ENCODE assay signal across 7 cellular contexts in the genomic region with DNA sequence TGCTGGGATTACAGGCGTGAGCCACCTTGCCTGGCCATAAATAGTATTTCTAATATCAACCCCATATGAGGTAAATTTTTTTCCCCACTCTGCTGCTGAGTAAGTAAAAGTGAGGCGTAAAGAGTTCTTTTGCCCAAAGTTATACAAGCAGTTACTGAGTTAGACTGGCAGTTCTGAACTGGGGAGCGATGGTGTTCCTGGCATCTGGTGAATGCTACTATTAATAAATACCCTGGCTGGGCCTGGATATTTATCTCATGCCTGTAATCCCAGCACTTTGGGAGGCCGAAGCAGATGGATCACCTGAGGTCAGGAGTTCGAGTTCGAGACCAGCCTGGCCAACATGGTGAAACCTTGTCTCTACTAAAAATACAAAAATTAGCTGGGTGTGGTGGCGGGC. TPM values are rescaled to one million over a fixed set of nuclear protein-coding genes. Genes with fewer than 3 reads are reported as not detected.
DNase-seq lines count a peak whose midpoint lies in the region; ATAC-seq and TF ChIP-seq lines count a peak whose summit lies in the region.
"Not testable (repeated sequence)": the region's sequence is repeated elsewhere in the genome, so short reads cannot be mapped to it uniquely, and the experiment has no call there.

No MANE protein-coding gene starts in this region.

- not testable (repeated sequence) for ATAC-seq in DND-41 (ENCODE audit: insufficient read depth, low read depth); activated B cell treated with CpG ODN at 0.5 μM for 24 hours (ENCODE audit: low read depth)

- H3K9me3 ChIP-seq in DND-41 (ENCODE audit: insufficient read depth, low read length, severe bottlenecking); Loucy (ENCODE audit: insufficient read depth, low read depth, low read length); esophagus squamous epithelium; iPS-20b (ENCODE audit: insufficient read depth, low read depth, low read length): not testable (repeated sequence)

- in situ Hi-C loops in astrocyte of the cerebellum (cut with HindIII; ENCODE audit: low sequenced_read_pairs): loop anchor here (25.0 kb wide), 1 partner anchor 178 kb away; the partner anchor contains the start of genes JMJD6, METTL23, MFSD11 and SRSF2

- not testable (repeated sequence) for TF ChIP-seq POLR2A in esophagus squamous epithelium (IDR thresholded peaks at IDR 0.05)

- peaks cover 65% of the 10 kb centered on the region for H3K79me2 ChIP-seq in DND-41 (ENCODE audit: insufficient read depth, low read length)
- H3K79me2 ChIP-seq in Loucy (ENCODE audit: insufficient read depth, low read length): peaks cover 65% of the 10 kb centered on the region

- POLR2A ChIA-PET in activated B cell treated with CpG ODN at 0.5 μM for 24 hours (lab: Charles Lee): interaction anchor here (0.7 to 1.2 kb wide), 2 partner anchors 167 to 438 kb away, joined by 3 to 5 read pairs; partner anchors contain the start of genes JMJD6 and METTL23

- H3K4me1 Mint-ChIP-seq in activated B cell treated with CpG ODN at 0.5 μM for 24 hours (peaks cover 72% of the 10 kb centered on the region), progenitor cell of endocrine pancreas (ENCODE audit: low read depth) (peaks cover 24% of the 10 kb centered on the region)

- H3K4me2 ChIP-seq in DND-41 (ENCODE audit: insufficient read depth, low read length): peak overlapping the region; percentile 77
- H3K4me2 ChIP-seq in Loucy (ENCODE audit: low read depth, low read length, poor library complexity, severe bottlenecking): peak overlapping the region; percentile 92

- not testable (repeated sequence) for H3K27me3 Mint-ChIP-seq in activated B cell treated with CpG ODN at 0.5 μM for 24 hours, progenitor cell of endocrine pancreas

- WGBS in esophagus squamous epithelium, 2 donors: 40 to 41% methylated on average over 4 to 7 of the region's 7 CpGs

- peaks cover 50% of the 10 kb centered on the region for H3K4me1 ChIP-seq in DND-41 (ENCODE audit: insufficient read depth, low read length)
- H3K4me1 ChIP-seq in Loucy (ENCODE audit: insufficient read depth, low read length, poor library complexity, severe bottlenecking): peaks cover 53% of the 10 kb centered on the region
- peaks cover 15 to 77% (median 50%) of the 10 kb centered on the region in 3 donors for H3K4me1 ChIP-seq in esophagus squamous epithelium
- peaks cover 11% of the 10 kb centered on the region for H3K4me1 ChIP-seq in iPS-20b (ENCODE audit: insufficient read depth, low read length)

- peaks cover 50% of the 10 kb centered on the region for H3K36me3 Mint-ChIP-seq in activated B cell treated with CpG ODN at 0.5 μM for 24 hours (ENCODE audit: low read depth)
- peaks cover 17% of the 10 kb centered on the region for H3K36me3 Mint-ChIP-seq in progenitor cell of endocrine pancreas (ENCODE audit: insufficient read depth)

- not testable (repeated sequence) for DNase-seq in DND-41; activated B cell treated with CpG ODN at 0.5 μM for 24 hours; astrocyte of the cerebellum (ENCODE audit: low read depth); esophagus squamous epithelium (lab: John Stamatoyannopoulos, UW); progenitor cell of endocrine pancreas (ENCODE audit: low spot score, unreplicated experiment)

- H3F3A ChIP-seq in Loucy (ENCODE audit: low read depth): not testable (repeated sequence)

- H3K9me2 ChIP-seq in Loucy (replicated peaks; ENCODE audit: low read depth, low read length): not testable (repeated sequence)

- CTCF ChIA-PET in activated B cell treated with CpG ODN at 0.5 μM for 24 hours (lab: Charles Lee): interaction anchor here (1.1 to 2.9 kb wide), 4 partner anchors 36 to 122 kb away, joined by 3 to 35 read pairs (median 8); no protein-coding TSS in a partner anchor

- H3K4me3 Mint-ChIP-seq in activated B cell treated with CpG ODN at 0.5 μM for 24 hours (peak overlapping the region; percentile 95), progenitor cell of endocrine pancreas (ENCODE audit: low read depth) (peak overlapping the region; percentile 98)

- not testable (repeated sequence) for H3K27ac Mint-ChIP-seq in activated B cell treated with CpG ODN at 0.5 μM for 24 hours
- H3K27ac Mint-ChIP-seq in progenitor cell of endocrine pancreas: peak overlapping the region; percentile 5

- H4K20me1 ChIP-seq in DND-41 (ENCODE audit: insufficient read depth, low read length) (peaks cover 44% of the 10 kb centered on the region), Loucy (ENCODE audit: insufficient read depth, low read length, poor library complexity, severe bottlenecking) (peaks cover 49% of the 10 kb centered on the region)

- H3K4me3 ChIP-seq in DND-41 (ENCODE audit: low read depth in 1 of 2, low read length in 2 of 2) (peak overlapping the region; percentile 81 to 83; a peak in 3 of 4 replicates), Loucy (ENCODE audit: low read length, poor library complexity, severe bottlenecking) (peak overlapping the region; percentile 94), astrocyte of the cerebellum (ENCODE audit: low read depth, low read length) (peak overlapping the region; percentile 94), esophagus squamous epithelium (peak overlapping the region; percentile 71 to 82 (median 79)), iPS-20b (ENCODE audit: low read length) (peak overlapping the region; percentile 100)

- H3K27ac ChIP-seq in DND-41 (ENCODE audit: low read length): peak overlapping the region; percentile 89
- H3K27ac ChIP-seq in esophagus squamous epithelium: peak overlapping the region; percentile 10 to 95 (median 94)
- peak overlapping the region; percentile 46 for H3K27ac ChIP-seq in iPS-20b (ENCODE audit: low read length)

- H2AFZ ChIP-seq in DND-41 (ENCODE audit: low read depth, low read length); Loucy (ENCODE audit: low read length): not testable (repeated sequence)

- not testable (repeated sequence) for H3K27me3 ChIP-seq in DND-41 (ENCODE audit: insufficient read depth, low read length, poor library complexity); Loucy (ENCODE audit: insufficient read depth, low read length, poor library complexity, severe bottlenecking); esophagus squamous epithelium; iPS-20b (ENCODE audit: insufficient read depth, low read length)

- intact Hi-C loops in activated B cell treated with CpG ODN at 0.5 μM for 24 hours (cut with micrococcal nuclease): loop anchor here (10.0 kb wide), 1 partner anchor 885 kb away; no protein-coding TSS in a partner anchor
- intact Hi-C loops in esophagus squamous epithelium (cut with DNase I): not testable (repeated sequence)

- not testable (repeated sequence) for H3K9me3 Mint-ChIP-seq in activated B cell treated with CpG ODN at 0.5 μM for 24 hours; progenitor cell of endocrine pancreas (ENCODE audit: low read depth)

- peaks cover 49% of the 10 kb centered on the region for H3K36me3 ChIP-seq in DND-41 (ENCODE audit: insufficient read depth, low read length)
- peaks cover 20% of the 10 kb centered on the region; the same call in 1 of the 2 replicates for H3K36me3 ChIP-seq in Loucy (ENCODE audit: insufficient read depth, low read length)
- H3K36me3 ChIP-seq in esophagus squamous epithelium: peaks cover 0 to 23% (median 10%) of the 10 kb centered on the region in 3 donors
- H3K36me3 ChIP-seq in iPS-20b (ENCODE audit: insufficient read depth, low read depth, low read length): peaks cover 55% of the 10 kb centered on the region

- TF ChIP-seq CTCF in DND-41 (IDR thresholded peaks at IDR 0.05; ENCODE audit: borderline replicate concordance, extremely low read depth, low read length, poor library complexity, severe bottlenecking); Loucy (conservative IDR thresholded peaks at IDR 0.05; ENCODE audit: low read length); activated B cell treated with CpG ODN at 0.5 μM for 24 hours (IDR thresholded peaks at IDR 0.05); astrocyte of the cerebellum (IDR thresholded peaks at IDR 0.05; ENCODE audit: low read depth, low read length, missing control alignments); esophagus squamous epithelium (IDR thresholded peaks at IDR 0.05); progenitor cell of endocrine pancreas (IDR thresholded peaks at IDR 0.05; ENCODE audit: unreplicated experiment): not testable (repeated sequence)

- peak overlapping the region; percentile 87 for H3K9ac ChIP-seq in DND-41 (ENCODE audit: low read depth, low read length)
- H3K9ac ChIP-seq in Loucy (ENCODE audit: low read depth, low read length, poor library complexity, severe bottlenecking): peak overlapping the region; percentile 99
- peak overlapping the region; percentile 100 for H3K9ac ChIP-seq in iPS-20b (ENCODE audit: low read depth, low read length)

RNA-seq across cellular contexts. Expression of gene PRCD, which starts 19.6 kb away (rescaled TPM):
- total RNA-seq in activated B cell treated with CpG ODN at 0.5 μM for 24 hours: 5.3 and 5.5 TPM in 2 replicates
- total RNA-seq in esophagus squamous epithelium: 1 to 10 TPM in 2 of 4 donors, under 1 TPM in 1, not detected in 1; 0.73 to 2.5 (median 1.4) TPM
- total RNA-seq in progenitor cell of endocrine pancreas: 0.86 and 1.7 TPM in 2 replicates

RNA-seq across cellular contexts. Expression of gene CYGB, which starts 22.0 kb away (rescaled TPM):
- total RNA-seq in activated B cell treated with CpG ODN at 0.5 μM for 24 hours: 0.44 and 0.49 TPM in 2 replicates
- total RNA-seq in esophagus squamous epithelium: 10 to 100 TPM in 2 of 4 donors, 1 to 10 TPM in 2; 1.3 to 12.8 (median 6.9) TPM
- total RNA-seq in progenitor cell of endocrine pancreas: 0.46 and 1.0 TPM in 2 replicates

RNA-seq across cellular contexts. Expression of gene ST6GALNAC2, which starts 26.2 kb away (rescaled TPM):
- total RNA-seq in activated B cell treated with CpG ODN at 0.5 μM for 24 hours: not detected in 2 replicates
- 10 to 100 TPM; 15.2 to 39.9 (median 29.5) TPM for total RNA-seq in esophagus squamous epithelium
- 0.62 and 1.2 TPM in 2 replicates for total RNA-seq in progenitor cell of endocrine pancreas

RNA-seq across cellular contexts. Expression of gene RHBDF2, which starts 58.2 kb away (rescaled TPM):
- 150 and 189 TPM in 2 replicates for total RNA-seq in activated B cell treated with CpG ODN at 0.5 μM for 24 hours
- total RNA-seq in esophagus squamous epithelium: 10 to 100 TPM; 27.0 to 38.5 (median 33.7) TPM
- 11.8 and 12.1 TPM in 2 replicates for total RNA-seq in progenitor cell of endocrine pancreas
